22 cellular contexts compared by ENCODE assay signal in genomic region chr14:23245282-23245681, GRCh38. TPM values are rescaled to one million over a fixed set of nuclear protein-coding genes. Genes with fewer than 3 reads are reported as not detected.
DNase-seq lines count a peak whose midpoint lies in the region; ATAC-seq, FAIRE-seq and TF ChIP-seq lines count a peak whose summit lies in the region.
"Had no signal": no experiment of that assay in that cellular context is flagged by ENCODE, and none has a peak within 500 bp of the region (broad histone marks: within the 10 kb centered on the region; RNA-seq: fewer than 3 reads in every experiment).

No MANE protein-coding gene starts in this region.

- H3K4me3 ChIP-seq in K562 (no peak overlapping the region), neural progenitor cell (no peak overlapping the region)
- H3K4me3 ChIP-seq in CD8-positive, alpha-beta memory T cell (ENCODE audit: low read length), result no peak overlapping the region

- no peak for TF ChIP-seq EP300 in K562 (IDR thresholded peaks at IDR 0.05; ENCODE audit: low read length)

- H3K9me3 ChIP-seq in K562 (replicated peaks; ENCODE audit: control insufficient read depth, insufficient read depth, low read depth, low read length) (no peaks in the 10 kb centered on the region), neural progenitor cell (ENCODE audit: low read depth) (no peaks in the 10 kb centered on the region)
- H3K9me3 ChIP-seq in CD8-positive, alpha-beta memory T cell (ENCODE audit: low read length), result no peaks in the 10 kb centered on the region

- peak; percentile 42 for FAIRE-seq in K562 (lab: Jason Lieb, UNC)
- FAIRE-seq: D721Med, H54 had no signal

- BruUV-seq in K562 (replicated peaks; lab: Mats Ljungman, UMichigan), result no TSS peak

- TF ChIP-seq RAD21 in K562 (CRISPR knock-in tag; conservative IDR thresholded peaks at IDR 0.05 in 1 of 2, IDR thresholded peaks at IDR 0.05 in 1 of 2), result no peak

- no peak for TF ChIP-seq POLR2A in K562 (conservative IDR thresholded peaks at IDR 0.05)

- no peaks in the 10 kb centered on the region for H3F3A ChIP-seq in neural progenitor cell (ENCODE audit: low read depth)

- H3K4me1 ChIP-seq in K562 (replicated peaks in 1 of 2; ENCODE audit: control insufficient read depth in 2 of 2, insufficient read depth in 2 of 2, low read length in 2 of 2) (no peaks in the 10 kb centered on the region; a peak in 3 of 5 replicates), neural progenitor cell (no peaks in the 10 kb centered on the region)
- H3K4me1 ChIP-seq in CD8-positive, alpha-beta memory T cell (ENCODE audit: insufficient read depth, low read length), result no peaks in the 10 kb centered on the region

- H3K27me3 Mint-ChIP-seq in neural progenitor cell (ENCODE audit: insufficient read depth, low read depth), result no peaks in the 10 kb centered on the region
- H3K27me3 Mint-ChIP-seq in CD8-positive, alpha-beta memory T cell, result peaks cover 11 to 32% of the 10 kb centered on the region in 2 donors

- H3K27me3 ChIP-seq in K562 (ENCODE audit: control insufficient read depth in 2 of 2, insufficient read depth in 2 of 2, low read length in 2 of 2) (no peaks in the 10 kb centered on the region), neural progenitor cell (no peaks in the 10 kb centered on the region)
- no peaks in the 10 kb centered on the region for H3K27me3 ChIP-seq in CD8-positive, alpha-beta memory T cell (ENCODE audit: insufficient read depth, low read length, poor library complexity, severe bottlenecking)

- H3K9me1 ChIP-seq in K562 (ENCODE audit: control insufficient read depth, insufficient read depth, low read length), result no peaks in the 10 kb centered on the region

- no peak for ATAC-seq in K562
- no peak for ATAC-seq in GM19395 (IDR thresholded peaks at IDR 0.05; ENCODE audit: unreplicated experiment)
- no peak for ATAC-seq in GM21737 (IDR thresholded peaks at IDR 0.05; ENCODE audit: unreplicated experiment)
- ATAC-seq: Panc1 had no signal

- POLR2A ChIA-PET in K562 (lab: Yijun Ruan, JAX), result interaction anchor here (0.8 to 2.0 kb wide), 4 partner anchors 8 to 21 kb away, joined by 3 to 6 read pairs (median 4); partner anchors contain the start of gene RNF212B
- POLR2A ChIA-PET in CD8-positive, alpha-beta memory T cell (lab: Charles Lee), result no interaction called here

- TF ChIP-seq CTCF in K562 (IDR thresholded peaks at IDR 0.05 in 2 of 3, conservative IDR thresholded peaks at IDR 0.05 in 1 of 3; ENCODE audit: insufficient read depth in 2 of 3, low read depth in 1 of 3, low read length in 3 of 3) (no peak), neural progenitor cell (IDR thresholded peaks at IDR 0.05) (no peak)

- H3K9me3 Mint-ChIP-seq in neural progenitor cell, result no peaks in the 10 kb centered on the region
- no peaks in the 10 kb centered on the region for H3K9me3 Mint-ChIP-seq in CD8-positive, alpha-beta memory T cell

- H3K9ac ChIP-seq in K562 (ENCODE audit: insufficient read depth in 1 of 2, low read depth in 2 of 2, low read length in 2 of 2) (no peak overlapping the region), neural progenitor cell (peak overlapping the region; percentile 8)

- no peak overlapping the region for H3K4me3 Mint-ChIP-seq in neural progenitor cell
- H3K4me3 Mint-ChIP-seq in CD8-positive, alpha-beta memory T cell, result no peak overlapping the region

- H3K4me2 ChIP-seq in K562 (ENCODE audit: insufficient read depth, low read length) (no peak overlapping the region), neural progenitor cell (no peak overlapping the region)

- H3K27ac ChIP-seq in K562 (ENCODE audit: extremely low read depth, low read depth, low read length) (no peak overlapping the region), neural progenitor cell (no peak overlapping the region)
- H3K27ac ChIP-seq in CD8-positive, alpha-beta memory T cell (ENCODE audit: low read depth, low read length), result no peak overlapping the region

- H3K36me3 ChIP-seq in K562 (ENCODE audit: control insufficient read depth, insufficient read depth, low read length) (no peaks in the 10 kb centered on the region), neural progenitor cell (no peaks in the 10 kb centered on the region)
- H3K36me3 ChIP-seq in CD8-positive, alpha-beta memory T cell (ENCODE audit: insufficient read depth, low read length), result no peaks in the 10 kb centered on the region

- intact Hi-C loops in K562 (cut with micrococcal nuclease), result no loop called here

- DNase-seq in ACHN (peak; percentile 28), K562 (ENCODE audit: extremely low read depth in 1 of 4, low spot score in 3 of 4) (no peak), kidney tubule cell (ENCODE audit: low spot score) (peak; percentile 76), neural progenitor cell (ENCODE audit: low spot score) (no peak), GM03348 (ENCODE audit: low spot score) (no peak)
- no peak for DNase-seq in CD8-positive, alpha-beta memory T cell
- DNase-seq: AML-193, GF-D8, Karpas-422, MM.1S, NCI-H1105 treated with DMSO at 0.1 percent for 48 hours, NCI-H187, NCI-H2171, NCI-H446 treated with DMSO at 0.1 percent for 48 hours, NCI-H774, Right ventricle myocardium superior had no signal

- in situ Hi-C loops in ACHN (cut with HindIII; ENCODE audit: low pct_ligation_motif_present, low pct_unique_long_range_greater_than_20kb, low sequenced_read_pairs), result no loop called here
- in situ Hi-C loops in K562 (cut with MboI), result no loop called here

- H3K4me1 Mint-ChIP-seq in neural progenitor cell, result no peaks in the 10 kb centered on the region
- H3K4me1 Mint-ChIP-seq in CD8-positive, alpha-beta memory T cell, result no peaks in the 10 kb centered on the region

- H4K20me1 ChIP-seq in K562 (replicated peaks; ENCODE audit: control insufficient read depth, insufficient read depth, low read length) (no peaks in the 10 kb centered on the region), neural progenitor cell (ENCODE audit: low read depth) (no peaks in the 10 kb centered on the region)

- CTCF ChIA-PET in K562 (lab: Yijun Ruan, JAX; ENCODE audit: low intra/inter-chr PET ratio), result no interaction called here
- CTCF ChIA-PET in CD8-positive, alpha-beta memory T cell (lab: Charles Lee), result no interaction called here

- no peak overlapping the region for H3K27ac Mint-ChIP-seq in neural progenitor cell
- no peak overlapping the region for H3K27ac Mint-ChIP-seq in CD8-positive, alpha-beta memory T cell

- H2AFZ ChIP-seq in K562 (ENCODE audit: low read depth, low read length) (no peak overlapping the region), neural progenitor cell (replicated peaks) (no peak overlapping the region)

- H3K79me2 ChIP-seq in K562 (ENCODE audit: control insufficient read depth, insufficient read depth, low read length), result no peaks in the 10 kb centered on the region
- no peaks in the 10 kb centered on the region for H3K79me2 ChIP-seq in neural progenitor cell (ENCODE audit: low read depth)

- H3K36me3 Mint-ChIP-seq in neural progenitor cell, result no peaks in the 10 kb centered on the region
- H3K36me3 Mint-ChIP-seq in CD8-positive, alpha-beta memory T cell, result peaks cover 0 to 2% (median 0%) of the 10 kb centered on the region in 3 donors

RNA-seq across cellular contexts. Expression of gene RNF212B, which starts 7.5 kb away (rescaled TPM):
- total RNA-seq in K562 (2011; cell fraction: chromatin; rRNA removed; ENCODE audit: low replicate concordance), result not detected in 2 replicates
- total RNA-seq in K562 (2011; cell fraction: nucleolus; rRNA removed), result not detected in 2 replicates
- 0.37 TPM in 1 of 2 replicates, not detected in the other for total RNA-seq in K562 (2011; cell fraction: nucleoplasm; rRNA removed)
- total RNA-seq in K562 (2014; rRNA removed) (not detected in 2 replicates), K562 (2014; rRNA removed; fragmentation: Illumina TruSeq; extraction: Trizol) (0.26 TPM in 1 of 2 replicates, not detected in the other), K562 (2015; rRNA removed; fragmentation: Illumina TruSeq; extraction: Trizol) (not detected in 2 replicates), K562 (2021) (0.27 TPM in 1 of 2 replicates, not detected in the other), neural progenitor cell (ENCODE audit: low replicate concordance) (0.50 TPM in 1 of 2 replicates, not detected in the other)
- polyA plus RNA-seq in K562 (2011; rRNA removed) (0.43 and 0.65 TPM in 2 replicates), K562 (2014; fragmentation: Illumina TruSeq; extraction: Trizol) (0.15 and 0.32 TPM in 2 replicates), K562 (2014; fragmentation: Nextera tagmentation; extraction: Ambion mirVana) (under 1 TPM; 0.27 to 0.39 TPM), K562 (2014; rRNA removed) (0.08 and 0.17 TPM in 2 replicates)
- 0.43 and 1.0 TPM in 2 replicates for polyA plus RNA-seq in K562 (2011; cell fraction: cytosol; rRNA removed)
- polyA plus RNA-seq in K562 (2011; cell fraction: nucleus; rRNA removed), result 0.43 TPM in 1 of 2 replicates, not detected in the other
- 0.35 TPM in 1 of 2 replicates, not detected in the other for polyA plus RNA-seq in K562 (2012)
- polyA minus RNA-seq in K562 (2011; rRNA and poly(A)+ RNA removed), result not detected in 2 replicates
- not detected in 2 replicates for polyA minus RNA-seq in K562 (2011; cell fraction: cytosol; rRNA and poly(A)+ RNA removed)
- polyA minus RNA-seq in K562 (2011; cell fraction: nucleus; rRNA and poly(A)+ RNA removed), result 0.54 TPM in 1 of 2 replicates, not detected in the other
- total RNA-seq in CD8-positive, alpha-beta memory T cell, result not detected
- not detected for polyA plus RNA-seq in CD8-positive, alpha-beta memory T cell
- total RNA-seq: A673, Right ventricle myocardium superior had no signal

RNA-seq across cellular contexts. Expression of gene HOMEZ, which starts 40.6 kb away (rescaled TPM):
- 17.6 and 26.7 TPM in 2 replicates for total RNA-seq in K562 (2011; cell fraction: chromatin; rRNA removed; ENCODE audit: low replicate concordance)
- total RNA-seq in K562 (2011; cell fraction: nucleolus; rRNA removed), result 25.9 and 26.3 TPM in 2 replicates
- 21.2 and 22.2 TPM in 2 replicates for total RNA-seq in K562 (2011; cell fraction: nucleoplasm; rRNA removed)
- total RNA-seq in K562 (2014; rRNA removed), result 14.4 and 15.1 TPM in 2 replicates
- 15.1 and 16.5 TPM in 2 replicates for total RNA-seq in K562 (2014; rRNA removed; fragmentation: Illumina TruSeq; extraction: Trizol)
- 17.8 and 18.2 TPM in 2 replicates for total RNA-seq in K562 (2015; rRNA removed; fragmentation: Illumina TruSeq; extraction: Trizol)
- 20.6 and 23.1 TPM in 2 replicates for total RNA-seq in K562 (2021)
- 30.2 and 32.0 TPM in 2 replicates for polyA plus RNA-seq in K562 (2011; rRNA removed)
- polyA plus RNA-seq in K562 (2011; cell fraction: cytosol; rRNA removed), result 37.2 and 43.0 TPM in 2 replicates
- polyA plus RNA-seq in K562 (2011; cell fraction: nucleus; rRNA removed), result 20.4 and 31.3 TPM in 2 replicates
- polyA plus RNA-seq in K562 (2012), result 15.7 and 20.4 TPM in 2 replicates
- 26.9 and 29.0 TPM in 2 replicates for polyA plus RNA-seq in K562 (2014; fragmentation: Illumina TruSeq; extraction: Trizol)
- polyA plus RNA-seq in K562 (2014; fragmentation: Nextera tagmentation; extraction: Ambion mirVana), result 1 to 10 TPM; 3.0 to 5.3 TPM
- 16.9 and 20.0 TPM in 2 replicates for polyA plus RNA-seq in K562 (2014; rRNA removed)
- polyA minus RNA-seq in K562 (2011; rRNA and poly(A)+ RNA removed), result 30.3 and 37.7 TPM in 2 replicates
- 13.6 and 22.8 TPM in 2 replicates for polyA minus RNA-seq in K562 (2011; cell fraction: cytosol; rRNA and poly(A)+ RNA removed)
- polyA minus RNA-seq in K562 (2011; cell fraction: nucleus; rRNA and poly(A)+ RNA removed), result 8.5 and 15.3 TPM in 2 replicates
- total RNA-seq in neural progenitor cell (ENCODE audit: low replicate concordance), result 21.0 and 22.7 TPM in 2 replicates
- 10 to 100 TPM; 12.8 to 13.4 TPM for total RNA-seq in CD8-positive, alpha-beta memory T cell
- 4.9 TPM for polyA plus RNA-seq in CD8-positive, alpha-beta memory T cell

RNA-seq across cellular contexts. Expression of gene PPP1R3E, which starts 57.4 kb away (rescaled TPM):
- total RNA-seq in K562 (2011; cell fraction: chromatin; rRNA removed; ENCODE audit: low replicate concordance), result 49.7 and 58.2 TPM in 2 replicates
- 37.2 and 38.4 TPM in 2 replicates for total RNA-seq in K562 (2011; cell fraction: nucleolus; rRNA removed)
- 66.3 and 102 TPM in 2 replicates for total RNA-seq in K562 (2011; cell fraction: nucleoplasm; rRNA removed)
- 2.8 and 3.2 TPM in 2 replicates for total RNA-seq in K562 (2014; rRNA removed)
- total RNA-seq in K562 (2014; rRNA removed; fragmentation: Illumina TruSeq; extraction: Trizol), result 7.1 and 8.4 TPM in 2 replicates
- total RNA-seq in K562 (2015; rRNA removed; fragmentation: Illumina TruSeq; extraction: Trizol), result 7.2 and 8.5 TPM in 2 replicates
- total RNA-seq in K562 (2021), result 7.3 and 7.6 TPM in 2 replicates
- polyA plus RNA-seq in K562 (2011; rRNA removed), result 18.4 and 26.2 TPM in 2 replicates
- 8.7 and 19.6 TPM in 2 replicates for polyA plus RNA-seq in K562 (2011; cell fraction: cytosol; rRNA removed)
- 94.0 and 103 TPM in 2 replicates for polyA plus RNA-seq in K562 (2011; cell fraction: nucleus; rRNA removed)
- 11.7 and 31.6 TPM in 2 replicates for polyA plus RNA-seq in K562 (2012)
- polyA plus RNA-seq in K562 (2014; fragmentation: Illumina TruSeq; extraction: Trizol), result 11.5 and 13.4 TPM in 2 replicates
- polyA plus RNA-seq in K562 (2014; fragmentation: Nextera tagmentation; extraction: Ambion mirVana), result 1 to 10 TPM; 3.4 to 3.9 TPM
- 12.9 and 18.5 TPM in 2 replicates for polyA plus RNA-seq in K562 (2014; rRNA removed)
- 10.7 and 11.8 TPM in 2 replicates for polyA minus RNA-seq in K562 (2011; rRNA and poly(A)+ RNA removed)
- 2.5 and 4.6 TPM in 2 replicates for polyA minus RNA-seq in K562 (2011; cell fraction: cytosol; rRNA and poly(A)+ RNA removed)
- 12.1 and 20.7 TPM in 2 replicates for polyA minus RNA-seq in K562 (2011; cell fraction: nucleus; rRNA and poly(A)+ RNA removed)
- 6.3 and 10.6 TPM in 2 replicates for total RNA-seq in neural progenitor cell (ENCODE audit: low replicate concordance)
- total RNA-seq in CD8-positive, alpha-beta memory T cell, result 10 to 100 TPM; 16.2 to 18.2 TPM
- polyA plus RNA-seq in CD8-positive, alpha-beta memory T cell, result 2.0 TPM

Comparison
In these comparisons a context has a peak if more than half of its experiments do, and no peak if none do; other contexts are left out.
1. DNase-seq: peak in ACHN (single experiment) and kidney tubule cell (single experiment); none in K562 (0 of 4), neural progenitor cell (single experiment), CD8-positive, alpha-beta memory T cell (0 of 5) and GM03348 (single experiment).